ENCODE assay signal across 8 cellular contexts in genomic region chr19:39891660-39892505, GRCh38. TPM values are rescaled to one million over a fixed set of nuclear protein-coding genes. Genes with fewer than 3 reads are reported as not detected.
DNase-seq lines count a peak whose midpoint lies in the region; ATAC-seq and TF ChIP-seq lines count a peak whose summit lies in the region.
"Not testable (repeated sequence)": the region's sequence is repeated elsewhere in the genome, so short reads cannot be mapped to it uniquely, and the experiment has no call there.

No MANE protein-coding gene starts in this region.

- not testable (repeated sequence) for H3K4me3 Mint-ChIP-seq in T-helper 17 cell; progenitor cell of endocrine pancreas (ENCODE audit: low read depth)

- H3K27ac Mint-ChIP-seq in T-helper 17 cell: peak overlapping the region; percentile 59
- not testable (repeated sequence) for H3K27ac Mint-ChIP-seq in progenitor cell of endocrine pancreas

- H3K36me3 ChIP-seq in body of pancreas (replicated peaks in 1 of 2; ENCODE audit: insufficient read depth in 1 of 2, low read depth in 2 of 2); mucosa of descending colon (ENCODE audit: low read depth): not testable (repeated sequence)
- H3K36me3 ChIP-seq in thyroid gland: peaks cover 14 to 30% of the 10 kb centered on the region in 2 donors

- not testable (repeated sequence) for H3K4me1 Mint-ChIP-seq in T-helper 17 cell; progenitor cell of endocrine pancreas (ENCODE audit: low read depth)

- DNase-seq in NCI-H146 (lab: John Stamatoyannopoulos, UW) (peak; percentile 25), body of pancreas (peak; percentile 40 to 66 (median 58)), iPS-NIHi11 (ENCODE audit: low spot score) (peak; percentile 68), mucosa of descending colon (peak; percentile 12 to 62 (median 52)), progenitor cell of endocrine pancreas (ENCODE audit: low spot score, unreplicated experiment) (peak; percentile 32), thyroid gland (peak; percentile 87 to 90)
- not testable (repeated sequence) for DNase-seq in T-helper 17 cell; fibroblast of the aortic adventitia (ENCODE audit: low read depth)

- not testable (repeated sequence) for H3K27me3 Mint-ChIP-seq in T-helper 17 cell, progenitor cell of endocrine pancreas

- not testable (repeated sequence) for H3K36me3 Mint-ChIP-seq in T-helper 17 cell (ENCODE audit: low read depth); progenitor cell of endocrine pancreas (ENCODE audit: insufficient read depth)

- not testable (repeated sequence) for H3K9me3 Mint-ChIP-seq in progenitor cell of endocrine pancreas (ENCODE audit: low read depth)

- peaks cover 11% of the 10 kb centered on the region for H3K4me1 ChIP-seq in body of pancreas
- not testable (repeated sequence) for H3K4me1 ChIP-seq in mucosa of descending colon (ENCODE audit: low read depth)
- peaks cover 22 to 26% of the 10 kb centered on the region in 2 donors for H3K4me1 ChIP-seq in thyroid gland

- peak in 1 of 7 experiments; percentile 17 for TF ChIP-seq CTCF in body of pancreas (IDR thresholded peaks at IDR 0.05)
- TF ChIP-seq CTCF in fibroblast of the aortic adventitia (IDR thresholded peaks at IDR 0.05; ENCODE audit: insufficient read depth, low read length): peak; percentile 17
- not testable (repeated sequence) for TF ChIP-seq CTCF in mucosa of descending colon (IDR thresholded peaks at IDR 0.05)
- TF ChIP-seq CTCF in progenitor cell of endocrine pancreas (IDR thresholded peaks at IDR 0.05; ENCODE audit: unreplicated experiment): peak; percentile 9
- TF ChIP-seq CTCF in thyroid gland (IDR thresholded peaks at IDR 0.05): peak in 2 of 6 experiments; percentile 16 to 24

- TF ChIP-seq POLR2A in body of pancreas (IDR thresholded peaks at IDR 0.05): not testable (repeated sequence)
- peak in 1 of 2 donors; percentile 28 for TF ChIP-seq POLR2A in thyroid gland (IDR thresholded peaks at IDR 0.05)

- H3K27ac ChIP-seq in body of pancreas: not testable (repeated sequence)
- H3K27ac ChIP-seq in thyroid gland: peak overlapping the region; percentile 47 to 79 (median 68)

- WGBS in body of pancreas, 2 donors: 51 to 75% methylated on average over 33 to 64 of the region's 64 CpGs
- WGBS in thyroid gland, 2 donors: 31 to 52% methylated on average over 59 to 64 of the region's 64 CpGs

- intact Hi-C loops in body of pancreas (cut with DNase I); mucosa of descending colon (cut with DNase I, micrococcal nuclease): not testable (repeated sequence)
- intact Hi-C loops in thyroid gland (cut with DNase I): loop anchor here (5.0 kb wide), 1 partner anchor 80 kb away; the partner anchor contains the start of gene PSMC4

- not testable (repeated sequence) for H3K9me3 ChIP-seq in T-helper 17 cell (ENCODE audit: control insufficient read depth, low read length, poor library complexity, severe bottlenecking); body of pancreas; mucosa of descending colon; thyroid gland

- H3K27me3 ChIP-seq in body of pancreas, thyroid gland: not testable (repeated sequence)

- ATAC-seq in T-helper 17 cell: not testable (repeated sequence)
- peak; percentile 52 for ATAC-seq in body of pancreas
- ATAC-seq in mucosa of descending colon: peak; percentile 45

- not testable (repeated sequence) for H3K4me3 ChIP-seq in body of pancreas; fibroblast of the aortic adventitia (ENCODE audit: low read depth, low read length); mucosa of descending colon
- H3K4me3 ChIP-seq in thyroid gland (replicated peaks in 1 of 3): peak overlapping the region; percentile 10 to 46 (median 26)

RNA-seq across cellular contexts. Expression of gene FCGBP, which starts 42.6 kb away (rescaled TPM):
- total RNA-seq in T-helper 17 cell: 10 to 100 TPM in 1 of 2 donors, 1 to 10 TPM in 1; 9.1 to 10.1 TPM
- total RNA-seq in body of pancreas: 10 to 100 TPM; 19.4 to 24.1 TPM
- under 0.01 and 0.33 TPM in 2 replicates for total RNA-seq in fibroblast of the aortic adventitia (ENCODE audit: low replicate concordance)
- 1,000 to 10,000 TPM; 1,609 to 4,808 (median 4,422) TPM for total RNA-seq in mucosa of descending colon
- total RNA-seq in progenitor cell of endocrine pancreas: 0.80 and 1.2 TPM in 2 replicates
- total RNA-seq in thyroid gland: 100 to 1,000 TPM; 213 to 975 (median 755) TPM

RNA-seq across cellular contexts. Expression of gene FBL, which starts 45.7 kb away (rescaled TPM):
- total RNA-seq in T-helper 17 cell (100 to 1,000 TPM; 255 to 264 TPM), body of pancreas (100 to 1,000 TPM in 1 of 2 donors, 10 to 100 TPM in 1; 90.3 to 118 TPM), fibroblast of the aortic adventitia (ENCODE audit: low replicate concordance) (105 and 162 TPM in 2 replicates), mucosa of descending colon (100 to 1,000 TPM; 126 to 200 (median 155) TPM), progenitor cell of endocrine pancreas (250 and 271 TPM in 2 replicates), thyroid gland (100 to 1,000 TPM in 1 of 4 donors, 10 to 100 TPM in 3; 80.9 to 118 (median 91.1) TPM)

RNA-seq across cellular contexts. Expression of gene DYRK1B, which starts 57.9 kb away (rescaled TPM):
- total RNA-seq in T-helper 17 cell (10 to 100 TPM; 47.5 to 55.5 TPM), body of pancreas (10 to 100 TPM; 11.9 to 21.1 TPM), fibroblast of the aortic adventitia (ENCODE audit: low replicate concordance) (15.5 and 21.8 TPM in 2 replicates), mucosa of descending colon (10 to 100 TPM; 14.5 to 27.2 (median 23.7) TPM), progenitor cell of endocrine pancreas (80.7 and 90.7 TPM in 2 replicates), thyroid gland (10 to 100 TPM; 15.6 to 31.2 (median 22.6) TPM)

Comparison
In these comparisons a context has a peak if more than half of its experiments do, and no peak if none do; other contexts are left out.
1. RNA of gene FCGBP, which starts 42.6 kb away (total RNA-seq): 1,609 to 4,808 TPM in mucosa of descending colon and 213 to 975 TPM in thyroid gland; 19.4 to 24.1 TPM in body of pancreas, 9.1 to 10.1 TPM in T-helper 17 cell, 0.80 to 1.2 TPM in progenitor cell of endocrine pancreas and under 0.01 to 0.33 TPM in fibroblast of the aortic adventitia; every median in the first group is over 4 times any median in the second.